In genomic region chr17:18203308-18203707, GRCh38 we compare ENCODE assay signal across 16 cellular contexts. TPM values are rescaled to one million over a fixed set of nuclear protein-coding genes. Genes with fewer than 3 reads are reported as not detected.
DNase-seq lines count a peak whose midpoint lies in the region; ATAC-seq, FAIRE-seq and TF ChIP-seq lines count a peak whose summit lies in the region.
"Had no signal": no experiment of that assay in that cellular context is flagged by ENCODE, and none has a peak within 500 bp of the region (broad histone marks: within the 10 kb centered on the region; RNA-seq: fewer than 3 reads in every experiment).

No MANE protein-coding gene starts in this region.

- ATAC-seq in esophagus mucosa (peak; percentile 7), omental fat pad (ENCODE audit: low FRiP score) (peak; percentile 17), HG02973 (IDR thresholded peaks at IDR 0.05; ENCODE audit: unreplicated experiment) (no peak), GM19395 (IDR thresholded peaks at IDR 0.05; ENCODE audit: unreplicated experiment) (no peak), HG03025 (IDR thresholded peaks at IDR 0.05; ENCODE audit: low FRiP score, unreplicated experiment) (no peak)
- ATAC-seq: stimulated activated naive CD8-positive, alpha-beta T cell treated with anti-CD3 and anti-CD28 coated beads, Interleukin-15, amount 100 ng/mL, for 72 hours had no signal

- no peak for TF ChIP-seq CTCF in omental fat pad (IDR thresholded peaks at IDR 0.05)

- FAIRE-seq in HTR-8/SVneo (lab: Jason Lieb, UNC) = peak; percentile 13

- DNase-seq in ELF-1 (ENCODE audit: low read depth, low spot score) = peak; percentile 70
- DNase-seq in HTR-8/SVneo (ENCODE audit: insufficient read length, low spot score) = no peak
- no peak for DNase-seq in omental fat pad (ENCODE audit: low spot score)
- DNase-seq: activated CD4-positive, alpha-beta T cell treated with anti-CD3 and anti-CD28 coated beads, Interleukin-2, amount 10 ng/mL, durations not matched to agents 24 days and 14 days; activated gamma-delta T cell; effector CD4-positive, alpha-beta T cell; esophagus squamous epithelium; NCI-H187; NCI-H748 treated with DMSO at 0.1 percent for 48 hours; SJCRH30; stimulated activated CD4-positive, alpha-beta T cell treated with anti-CD3 and anti-CD28 coated beads, Interleukin-4, amount 100 ng/mL, for 24 hours; stimulated activated naive CD8-positive, alpha-beta T cell treated with anti-CD3 and anti-CD28 coated beads, Interleukin-15, amount 100 ng/mL, for 72 hours had no signal

RNA-seq across cellular contexts. Expression of gene ALKBH5, which starts 19.7 kb away (rescaled TPM):
- total RNA-seq in esophagus mucosa (45.3 TPM), omental fat pad (10 to 100 TPM; 77.0 to 80.7 (median 80.3) TPM)

RNA-seq across cellular contexts. Expression of gene LLGL1, which starts 22.1 kb away (rescaled TPM):
- 17.6 TPM for total RNA-seq in esophagus mucosa
- 10 to 100 TPM; 10.2 to 24.0 (median 13.2) TPM for total RNA-seq in omental fat pad

RNA-seq across cellular contexts. Expression of gene FLII, which starts 55.2 kb away (rescaled TPM):
- total RNA-seq in esophagus mucosa = 210 TPM
- total RNA-seq in omental fat pad = 100 to 1,000 TPM; 198 to 328 (median 324) TPM

RNA-seq across cellular contexts. Expression of gene MIEF2, which starts 57.2 kb away (rescaled TPM):
- total RNA-seq in esophagus mucosa = 6.3 TPM
- 1 to 10 TPM; 2.9 to 9.5 (median 5.7) TPM for total RNA-seq in omental fat pad

Comparison
In these comparisons a context has a peak if more than half of its experiments do, and no peak if none do; other contexts are left out.
1. ATAC-seq: peak in esophagus mucosa (single experiment) and omental fat pad (single experiment); none in HG02973 (single experiment), GM19395 (single experiment) and HG03025 (single experiment).